Comparison of ENCODE assay signal across 7 cellular contexts in the genomic region with DNA sequence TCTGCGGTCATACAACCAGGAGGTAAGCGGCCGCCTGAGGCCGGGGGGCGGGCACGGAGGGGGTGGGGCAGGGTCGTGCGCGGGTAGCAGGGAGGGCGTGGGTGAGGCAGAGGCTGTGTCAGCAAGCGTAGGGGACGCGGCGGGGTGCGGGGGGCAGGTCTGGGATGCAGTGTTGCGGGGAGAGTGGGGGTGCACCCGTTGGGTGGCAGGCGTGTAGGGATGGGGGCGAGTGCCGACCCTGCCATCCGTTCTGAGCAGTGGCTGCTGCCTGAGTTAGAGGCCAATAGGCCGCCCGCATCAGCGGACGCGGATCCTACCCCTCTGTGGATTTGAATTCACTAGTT. TPM values are rescaled to one million over a fixed set of nuclear protein-coding genes. Genes with fewer than 3 reads are reported as not detected.
DNase-seq lines count a peak whose midpoint lies in the region; ATAC-seq and TF ChIP-seq lines count a peak whose summit lies in the region.

No MANE protein-coding gene starts in this region.

- no peak for TF ChIP-seq CTCF in stomach (IDR thresholded peaks at IDR 0.05)

- no peak for TF ChIP-seq POLR2A in stomach (IDR thresholded peaks at IDR 0.05)

- H3K4me3 ChIP-seq in iPS-11a (ENCODE audit: low read depth, low read length) (peak overlapping the region; percentile 95), stomach (peak overlapping the region; percentile 82 to 100 (median 92))

- ATAC-seq in HG03571 (IDR thresholded peaks at IDR 0.05; ENCODE audit: unreplicated experiment): peak; percentile 2
- ATAC-seq in activated naive CD4-positive, alpha-beta T cell treated with anti-CD3 and anti-CD28 coated beads, Interleukin-2, amount 50 U/mL, for 72 hours: peak; percentile 2 to 5

- peak overlapping the region; percentile 96 to 100 (median 99) for H3K27ac ChIP-seq in stomach

- no peaks in the 10 kb centered on the region for H3K9me3 ChIP-seq in stomach

- DNase-seq in activated naive CD4-positive, alpha-beta T cell treated with anti-CD3 and anti-CD28 coated beads, Interleukin-2, amount 50 U/mL, for 72 hours (ENCODE audit: low spot score in 2 of 2): no peak
- DNase-seq in stomach (no peak), HCEC 1CT (no peak), RKO (ENCODE audit: low spot score) (no peak), NCI-H774 (lab: John Stamatoyannopoulos, UW) (no peak)

- intact Hi-C loops in stomach (cut with DNase I; ENCODE audit: low total_unique reads): no loop called here

- peak overlapping the region; percentile 84 to 99 for H3K27ac Mint-ChIP-seq in activated naive CD4-positive, alpha-beta T cell treated with anti-CD3 and anti-CD28 coated beads, Interleukin-2, amount 50 U/mL, for 72 hours

- H3K4me1 ChIP-seq in stomach: peaks cover 31 to 61% (median 52%) of the 10 kb centered on the region in 4 donors

- H3K36me3 ChIP-seq in stomach: peaks cover 44 to 64% (median 62%) of the 10 kb centered on the region in 4 donors

- H3K9me3 Mint-ChIP-seq in activated naive CD4-positive, alpha-beta T cell treated with anti-CD3 and anti-CD28 coated beads, Interleukin-2, amount 50 U/mL, for 72 hours: no peaks in the 10 kb centered on the region

- TF ChIP-seq EP300 in stomach (IDR thresholded peaks at IDR 0.05): no peak

- H3K36me3 Mint-ChIP-seq in activated naive CD4-positive, alpha-beta T cell treated with anti-CD3 and anti-CD28 coated beads, Interleukin-2, amount 50 U/mL, for 72 hours: peaks cover 45 to 50% of the 10 kb centered on the region in 2 donors

- no peaks in the 10 kb centered on the region for H3K27me3 ChIP-seq in stomach

- 1 to 3% (median 1%) methylated on average over 21 to 26 of the region's 26 CpGs for WGBS in stomach, 5 donors

RNA-seq across cellular contexts. Expression of a gene that starts 1.4 kb away (rescaled TPM):
- total RNA-seq in activated naive CD4-positive, alpha-beta T cell treated with anti-CD3 and anti-CD28 coated beads, Interleukin-2, amount 50 U/mL, for 72 hours: 100 to 1,000 TPM; 110 to 179 TPM
- total RNA-seq in stomach: 100 to 1,000 TPM in 2 of 5 donors, 10 to 100 TPM in 3; 45.2 to 262 (median 72.3) TPM
- polyA plus RNA-seq in stomach: 10 to 100 TPM; 39.2 to 60.8 (median 53.5) TPM

RNA-seq across cellular contexts. Expression of a gene that starts 1.7 kb away (rescaled TPM):
- 10 to 100 TPM; 53.3 to 81.6 TPM for total RNA-seq in activated naive CD4-positive, alpha-beta T cell treated with anti-CD3 and anti-CD28 coated beads, Interleukin-2, amount 50 U/mL, for 72 hours
- total RNA-seq in stomach: 10 to 100 TPM in 4 of 5 donors, 1 to 10 TPM in 1; 7.0 to 36.5 (median 25.0) TPM
- polyA plus RNA-seq in stomach: 10 to 100 TPM; 21.8 to 38.3 (median 28.1) TPM

RNA-seq across cellular contexts. Expression of a gene that starts 16.0 kb away (rescaled TPM):
- under 1 TPM in 1 of 2 donors, not detected in 1; 0.64 TPM for total RNA-seq in activated naive CD4-positive, alpha-beta T cell treated with anti-CD3 and anti-CD28 coated beads, Interleukin-2, amount 50 U/mL, for 72 hours
- total RNA-seq in stomach: not detected
- not detected for polyA plus RNA-seq in stomach

RNA-seq across cellular contexts. Expression of a gene that starts 27.3 kb away (rescaled TPM):
- 10 to 100 TPM; 11.7 to 38.7 TPM for total RNA-seq in activated naive CD4-positive, alpha-beta T cell treated with anti-CD3 and anti-CD28 coated beads, Interleukin-2, amount 50 U/mL, for 72 hours
- 10 to 100 TPM in 2 of 5 donors, 1 to 10 TPM in 3; 5.4 to 63.7 (median 7.3) TPM for total RNA-seq in stomach
- polyA plus RNA-seq in stomach: 10 to 100 TPM; 10.8 to 19.2 (median 13.8) TPM

RNA-seq across cellular contexts. Expression of a gene that starts 27.9 kb away (rescaled TPM):
- 100 to 1,000 TPM; 196 to 273 TPM for total RNA-seq in activated naive CD4-positive, alpha-beta T cell treated with anti-CD3 and anti-CD28 coated beads, Interleukin-2, amount 50 U/mL, for 72 hours
- total RNA-seq in stomach: 100 to 1,000 TPM in 2 of 5 donors, 10 to 100 TPM in 3; 36.2 to 132 (median 64.9) TPM
- 100 to 1,000 TPM; 116 to 126 (median 123) TPM for polyA plus RNA-seq in stomach
